ENCODE assay signal across 18 cellular contexts in genomic region chr3:135514064-135514455, GRCh38.
DNase-seq lines count a peak whose midpoint lies in the region; ATAC-seq, FAIRE-seq and TF ChIP-seq lines count a peak whose summit lies in the region.
"Had no signal": no experiment of that assay in that cellular context is flagged by ENCODE, and none has a peak within 500 bp of the region (broad histone marks: within the 10 kb centered on the region; RNA-seq: fewer than 3 reads in every experiment).

No MANE protein-coding gene starts in this region.

- no peak for TF ChIP-seq RAD21 in K562 (CRISPR knock-in tag; conservative IDR thresholded peaks at IDR 0.05 in 1 of 2, IDR thresholded peaks at IDR 0.05 in 1 of 2)

- DNase-seq in COLO829 (ENCODE audit: low spot score) (peak; percentile 91), K562 (ENCODE audit: extremely low read depth in 1 of 4, low spot score in 3 of 4) (peak in 2 of 4 experiments; percentile 10 to 16), mesenchymal stem cell (peak; percentile 46), NCI-H526 treated with DMSO at 0.1 percent for 48 hours (lab: John Stamatoyannopoulos, UW) (no peak), C1 segment of cervical spinal cord (lab: John Stamatoyannopoulos, UW) (no peak)
- DNase-seq: activated CD4-positive, alpha-beta T cell treated with anti-CD3 and anti-CD28 coated beads, Interleukin-2, amount 50 U/mL, for 1 hour; activated effector memory CD4-positive, alpha-beta T cell treated with anti-CD3 and anti-CD28 coated beads, Interleukin-2, amount 50 U/mL, for 16 hours; glutamatergic neuron; left lung; mucosa of descending colon; NCI-H187 treated with DMSO at 0.1 percent for 48 hours; NCI-H446 had no signal

- ATAC-seq in K562 (peak; percentile 57), HG02759 (IDR thresholded peaks at IDR 0.05; ENCODE audit: unreplicated experiment) (no peak), GM18505 (IDR thresholded peaks at IDR 0.05; ENCODE audit: unreplicated experiment) (no peak)
- ATAC-seq: HepG2, left lung, mucosa of descending colon had no signal

- H4K20me1 ChIP-seq in K562 (replicated peaks; ENCODE audit: control insufficient read depth, insufficient read depth, low read length) = no peaks in the 10 kb centered on the region

- no peak overlapping the region for H3K23ac ChIP-seq in mesenchymal stem cell (ENCODE audit: low read length in 2 of 2)

- H3K79me2 ChIP-seq in K562 (ENCODE audit: control insufficient read depth, insufficient read depth, low read length) = no peaks in the 10 kb centered on the region

- H3K4me3 ChIP-seq in HUES6 (ENCODE audit: low read depth, low read length) = no peak overlapping the region
- no peak overlapping the region for H3K4me3 ChIP-seq in K562
- no peak overlapping the region for H3K4me3 ChIP-seq in mesenchymal stem cell (ENCODE audit: insufficient read depth in 1 of 2, low read depth in 1 of 2, low read length in 2 of 2)
- H3K4me3 ChIP-seq: left lung, mucosa of descending colon had no signal

- TF ChIP-seq POLR2A in K562 (conservative IDR thresholded peaks at IDR 0.05) (no peak), GM18505 (IDR thresholded peaks at IDR 0.05; ENCODE audit: borderline replicate concordance, extremely low read depth, insufficient read depth, insufficient read length) (no peak)

- H2AFZ ChIP-seq in K562 (ENCODE audit: low read depth, low read length) (peak overlapping the region; percentile 72), mesenchymal stem cell (ENCODE audit: low read depth, low read length) (no peak overlapping the region)

- H3K4ac ChIP-seq in mesenchymal stem cell (ENCODE audit: low read depth in 1 of 2, low read length in 2 of 2) = no peak overlapping the region

- no peak overlapping the region for H3K14ac ChIP-seq in mesenchymal stem cell (ENCODE audit: low read length in 2 of 2)

- H2AK5ac ChIP-seq in mesenchymal stem cell (ENCODE audit: low read length, severe bottlenecking) = no peak overlapping the region

- no peaks in the 10 kb centered on the region for H3K79me1 ChIP-seq in mesenchymal stem cell (replicated peaks; ENCODE audit: low read length, poor library complexity, severe bottlenecking)

- in situ Hi-C loops in K562 (cut with MboI) = no loop called here

- H4K8ac ChIP-seq in mesenchymal stem cell (ENCODE audit: low read length) = no peak overlapping the region

- no peak overlapping the region for H2BK120ac ChIP-seq in mesenchymal stem cell (ENCODE audit: low read depth, low read length)

- POLR2A ChIA-PET in K562 (lab: Yijun Ruan, JAX) = no interaction called here

- H3K4me2 ChIP-seq in K562 (ENCODE audit: insufficient read depth, low read length) = no peak overlapping the region; the same call in 1 of the 2 replicates
- H3K4me2 ChIP-seq in mesenchymal stem cell (ENCODE audit: low read length, poor library complexity, severe bottlenecking) = no peak overlapping the region

- H2BK5ac ChIP-seq in mesenchymal stem cell (ENCODE audit: low read depth, low read length, poor library complexity, severe bottlenecking) = no peak overlapping the region

- H3K9me3 ChIP-seq in HUES6 (ENCODE audit: control insufficient read depth, insufficient read depth, low read depth, low read length) (peaks cover 5% of the 10 kb centered on the region; the same call in 1 of the 2 replicates), K562 (replicated peaks; ENCODE audit: control insufficient read depth, insufficient read depth, low read depth, low read length) (no peaks in the 10 kb centered on the region; the same call in 1 of the 2 replicates), mesenchymal stem cell (ENCODE audit: control insufficient read depth, low read length) (peaks cover 3% of the 10 kb centered on the region)
- H3K9me3 ChIP-seq: adrenal gland, left lung, mucosa of descending colon had no signal

- no peaks in the 10 kb centered on the region for H3K9me1 ChIP-seq in K562 (ENCODE audit: control insufficient read depth, insufficient read depth, low read length)

- no peak overlapping the region for H2BK12ac ChIP-seq in mesenchymal stem cell (ENCODE audit: low read length in 2 of 2)

- H3K18ac ChIP-seq in mesenchymal stem cell (ENCODE audit: low read depth in 1 of 2, low read length in 2 of 2) = peak overlapping the region in 1 of 2 experiments; percentile 14

- no peak overlapping the region for H4K91ac ChIP-seq in mesenchymal stem cell (ENCODE audit: low read length)

- 11% methylated on average over 4 of the region's 4 CpGs for WGBS in K562 (ENCODE audit: insufficient coverage, low coverage, missing lambda C conversion rate)
- 34% methylated on average over 3 of the region's 4 CpGs for WGBS in mesenchymal stem cell

- H3K27ac ChIP-seq in HUES6 (ENCODE audit: low read depth, low read length) (peak overlapping the region; percentile 34; the same call in 1 of the 2 replicates), K562 (ENCODE audit: extremely low read depth, low read depth, low read length) (peak overlapping the region; percentile 78), mesenchymal stem cell (ENCODE audit: low read length, poor library complexity, severe bottlenecking) (no peak overlapping the region)
- H3K27ac ChIP-seq: left lung had no signal

- TF ChIP-seq EP300 in K562 (IDR thresholded peaks at IDR 0.05; ENCODE audit: low read length) = no peak

- BruUV-seq in K562 (replicated peaks; lab: Mats Ljungman, UMichigan) = no TSS peak

- H2BK15ac ChIP-seq in mesenchymal stem cell (ENCODE audit: low read depth, poor library complexity, severe bottlenecking) = no peak overlapping the region

- intact Hi-C loops in K562 (cut with micrococcal nuclease) = no loop called here

- no peak for FAIRE-seq in K562 (lab: Jason Lieb, UNC)
- FAIRE-seq: GM12892, HepG2 had no signal

- CTCF ChIA-PET in K562 (lab: Yijun Ruan, JAX; ENCODE audit: low intra/inter-chr PET ratio) = no interaction called here

- H3K9ac ChIP-seq in HUES6 (ENCODE audit: low read length) (no peak overlapping the region), K562 (ENCODE audit: insufficient read depth in 1 of 2, low read depth in 2 of 2, low read length in 2 of 2) (peak overlapping the region in 1 of 2 experiments; percentile 19; a peak in 1 of 4 replicates), mesenchymal stem cell (ENCODE audit: low read length) (peak overlapping the region; percentile 40)

- H3K4me1 ChIP-seq in HUES6 (ENCODE audit: control insufficient read depth, insufficient read depth, low read length) (no peaks in the 10 kb centered on the region), K562 (replicated peaks in 1 of 2; ENCODE audit: control insufficient read depth in 2 of 2, insufficient read depth in 2 of 2, low read length in 2 of 2) (peaks cover 0 to 13% of the 10 kb centered on the region in 2 experiments; a peak in 3 of 5 replicates), mesenchymal stem cell (ENCODE audit: control insufficient read depth, insufficient read depth, low read depth, low read length) (no peaks in the 10 kb centered on the region)
- H3K4me1 ChIP-seq: adrenal gland, left lung had no signal

- H3K27me3 ChIP-seq in HUES6 (ENCODE audit: control insufficient read depth, insufficient read depth, low read length) (no peaks in the 10 kb centered on the region), K562 (ENCODE audit: control insufficient read depth in 2 of 2, insufficient read depth in 2 of 2, low read length in 2 of 2) (no peaks in the 10 kb centered on the region), mesenchymal stem cell (ENCODE audit: control insufficient read depth in 1 of 2, insufficient read depth in 1 of 2, low read length in 2 of 2) (no peaks in the 10 kb centered on the region)
- H3K27me3 ChIP-seq: adrenal gland had no signal

- TF ChIP-seq CTCF in K562 (IDR thresholded peaks at IDR 0.05 in 2 of 3, conservative IDR thresholded peaks at IDR 0.05 in 1 of 3; ENCODE audit: insufficient read depth in 2 of 3, low read depth in 1 of 3, low read length in 3 of 3) = no peak

- H3K36me3 ChIP-seq in HUES6 (ENCODE audit: control insufficient read depth, insufficient read depth, low read length) (no peaks in the 10 kb centered on the region), K562 (ENCODE audit: control insufficient read depth, insufficient read depth, low read length) (no peaks in the 10 kb centered on the region), mesenchymal stem cell (ENCODE audit: control insufficient read depth in 1 of 2, insufficient read depth in 2 of 2, low read depth in 1 of 2, low read length in 2 of 2) (no peaks in the 10 kb centered on the region)
- H3K36me3 ChIP-seq: adrenal gland, left lung had no signal

TF ChIP-seq in K562, 482 proteins besides CTCF, POLR2A, EP300 and RAD21 (continues in another document):
- TF ChIP-seq MITF (IDR thresholded peaks at IDR 0.05) (no peak), ZNF24 (IDR thresholded peaks at IDR 0.05) (no peak)

Comparison
In these comparisons a context has a peak if more than half of its experiments do, and no peak if none do; other contexts are left out.
1. DNase-seq: peak in COLO829 (single experiment) and mesenchymal stem cell (single experiment); none in NCI-H526 treated with DMSO at 0.1 percent for 48 hours (single experiment) and C1 segment of cervical spinal cord (0 of 14).